9 cellular contexts compared by ENCODE assay signal in genomic region chr12:124713041-124713435, GRCh38.
DNase-seq lines count a peak whose midpoint lies in the region; ATAC-seq and TF ChIP-seq lines count a peak whose summit lies in the region.
"Had no signal": no experiment of that assay in that cellular context is flagged by ENCODE, and none has a peak within 500 bp of the region (broad histone marks: within the 10 kb centered on the region; RNA-seq: fewer than 3 reads in every experiment).

No MANE protein-coding gene starts in this region.

- no peak for TF ChIP-seq POLR2A in GM18505 (IDR thresholded peaks at IDR 0.05; ENCODE audit: borderline replicate concordance, extremely low read depth, insufficient read depth, insufficient read length)

- H3K9me3 ChIP-seq in left lung: peaks cover 0 to under 1% of the 10 kb centered on the region in 2 donors

- no peaks in the 10 kb centered on the region for H3K27me3 ChIP-seq in left lung
- H3K27me3 ChIP-seq: cardiac muscle cell had no signal

- peaks cover 8 to 58% of the 10 kb centered on the region in 2 donors for H3K4me1 ChIP-seq in left lung

- H3K27ac ChIP-seq in left lung: peak overlapping the region; percentile 80 to 92
- H3K27ac ChIP-seq: cardiac muscle cell had no signal

- DNase-seq in activated CD8-positive, alpha-beta T cell treated with anti-CD3 and anti-CD28 coated beads for 36 hours: peak; percentile 37
- DNase-seq in left lung: peak in 1 of 2 donors; percentile 86
- peak; percentile 75 for DNase-seq in ureter (ENCODE audit: low spot score)
- DNase-seq in dedifferentiated amniotic fluid mesenchymal stem cell (ENCODE audit: extremely low spot score): no peak
- no peak for DNase-seq in NK-92 treated with Interleukin-12 subunit alpha and Interleukin-12 subunit beta, amount 100 ng/mL, for 24 hours (lab: John Stamatoyannopoulos, UW)
- no peak for DNase-seq in NCI-H1930 (lab: John Stamatoyannopoulos, UW)

- H3K36me3 ChIP-seq in left lung: no peaks in the 10 kb centered on the region
- H3K36me3 ChIP-seq: cardiac muscle cell had no signal

- ATAC-seq in GM18505 (IDR thresholded peaks at IDR 0.05; ENCODE audit: unreplicated experiment) (peak; percentile 24), HG02623 (IDR thresholded peaks at IDR 0.05; ENCODE audit: unreplicated experiment) (peak; percentile 19), left lung (peak; percentile 17)
- ATAC-seq in activated CD8-positive, alpha-beta T cell treated with anti-CD3 and anti-CD28 coated beads for 36 hours: peak; percentile 29

- no peak overlapping the region for H3K4me3 ChIP-seq in left lung
- H3K4me3 ChIP-seq: cardiac muscle cell had no signal

- H3K4me1 Mint-ChIP-seq in activated CD8-positive, alpha-beta T cell treated with anti-CD3 and anti-CD28 coated beads for 36 hours (ENCODE audit: low read depth): peaks cover 17% of the 10 kb centered on the region

- peak overlapping the region; percentile 85 for H3K27ac Mint-ChIP-seq in activated CD8-positive, alpha-beta T cell treated with anti-CD3 and anti-CD28 coated beads for 36 hours

- intact Hi-C loops in activated CD8-positive, alpha-beta T cell treated with anti-CD3 and anti-CD28 coated beads for 36 hours (cut with micrococcal nuclease): no loop called here
- intact Hi-C loops in left lung (cut with DNase I): no loop called here

- no peaks in the 10 kb centered on the region for H3K27me3 Mint-ChIP-seq in activated CD8-positive, alpha-beta T cell treated with anti-CD3 and anti-CD28 coated beads for 36 hours

- H3K4me3 Mint-ChIP-seq in activated CD8-positive, alpha-beta T cell treated with anti-CD3 and anti-CD28 coated beads for 36 hours: peak overlapping the region; percentile 63

- no peaks in the 10 kb centered on the region for H3K36me3 Mint-ChIP-seq in activated CD8-positive, alpha-beta T cell treated with anti-CD3 and anti-CD28 coated beads for 36 hours (ENCODE audit: low read depth)

- TF ChIP-seq CTCF in activated CD8-positive, alpha-beta T cell treated with anti-CD3 and anti-CD28 coated beads for 36 hours (IDR thresholded peaks at IDR 0.05): no peak
- TF ChIP-seq CTCF in left lung (IDR thresholded peaks at IDR 0.05): no peak

- CTCF ChIA-PET in activated CD8-positive, alpha-beta T cell treated with anti-CD3 and anti-CD28 coated beads for 36 hours (lab: Charles Lee): no interaction called here

- no peaks in the 10 kb centered on the region for H3K9me3 Mint-ChIP-seq in activated CD8-positive, alpha-beta T cell treated with anti-CD3 and anti-CD28 coated beads for 36 hours

- POLR2A ChIA-PET in activated CD8-positive, alpha-beta T cell treated with anti-CD3 and anti-CD28 coated beads for 36 hours (lab: Charles Lee): interaction anchor here (0.7 kb wide), 1 partner anchor 179 kb away, joined by 3 read pairs; no protein-coding TSS in a partner anchor

Comparison
In these comparisons a context has a peak if more than half of its experiments do, and no peak if none do; other contexts are left out.
1. DNase-seq: peak in activated CD8-positive, alpha-beta T cell treated with anti-CD3 and anti-CD28 coated beads for 36 hours (single experiment) and ureter (single experiment); none in dedifferentiated amniotic fluid mesenchymal stem cell (single experiment), NK-92 treated with Interleukin-12 subunit alpha and Interleukin-12 subunit beta, amount 100 ng/mL, for 24 hours (single experiment) and NCI-H1930 (0 of 2).
2. Peak in every context shown above with its lines, with median percentiles within 50 percentile points of each other: ATAC-seq.